ENCODE assay signal across 8 cellular contexts in the genomic region with DNA sequence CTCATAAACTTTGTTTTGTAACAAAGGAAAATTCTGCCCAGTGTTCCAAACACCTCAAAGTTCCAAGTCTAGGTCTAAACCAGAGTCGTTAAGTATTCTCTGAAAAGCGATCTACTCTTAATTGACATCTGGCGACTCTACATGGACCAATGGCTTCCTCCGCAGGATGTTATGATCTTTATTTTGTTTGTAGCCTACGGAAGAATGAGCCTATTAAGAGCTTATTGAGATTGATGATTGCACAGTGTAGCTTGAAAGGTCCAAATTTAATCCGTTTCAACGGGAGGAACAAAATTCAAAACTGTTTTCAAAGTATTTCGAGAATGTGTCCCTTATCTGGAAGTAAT.
DNase-seq lines count a peak whose midpoint lies in the region; FAIRE-seq and TF ChIP-seq lines count a peak whose summit lies in the region.

No MANE protein-coding gene starts in this region.

- in situ Hi-C loops in GM13977 (cut with MboI; ENCODE audit: low pct_unique_long_range_greater_than_20kb, low sequenced_read_pairs, unreplicated experiment) (no loop called here), G401 (cut with HindIII; ENCODE audit: low sequenced_read_pairs) (no loop called here)

- H3K9ac ChIP-seq in keratinocyte (ENCODE audit: control insufficient read depth, extremely low read depth, insufficient read depth, low read length) (peak overlapping the region; percentile 95), subcutaneous abdominal adipose tissue (ENCODE audit: low read length in 5 of 5) (peak overlapping the region; percentile 6 to 98 (median 93))

- H3K9me3 ChIP-seq in keratinocyte (ENCODE audit: control insufficient read depth, low read depth, low read length) (no peaks in the 10 kb centered on the region), subcutaneous abdominal adipose tissue (ENCODE audit: control insufficient read depth in 5 of 5, low read length in 5 of 5) (no peaks in the 10 kb centered on the region)

- H3K27ac ChIP-seq in adipose tissue (ENCODE audit: low read depth, low read length): peak overlapping the region; percentile 97
- H3K27ac ChIP-seq in keratinocyte (ENCODE audit: control insufficient read depth, insufficient read depth, low read length): peak overlapping the region; percentile 89
- H3K27ac ChIP-seq in subcutaneous abdominal adipose tissue (ENCODE audit: low read depth, low read length): peak overlapping the region; percentile 74

- H3K79me2 ChIP-seq in keratinocyte (ENCODE audit: control insufficient read depth, insufficient read depth, low read length): peaks cover 47% of the 10 kb centered on the region

- dilution Hi-C loops in keratinocyte (cut with MboI; ENCODE audit: extremely low pct_ligation_motif_present, low sequenced_read_pairs): no loop called here

- H3K4me2 ChIP-seq in keratinocyte (ENCODE audit: control insufficient read depth, extremely low read depth, insufficient read depth, low read depth, low read length): peak overlapping the region; percentile 95

- CTCF ChIA-PET in AG04449 (lab: Yijun Ruan, JAX): interaction anchor here (0.8 to 3.5 kb wide), 10 partner anchors 10 to 269 kb away, joined by 3 to 32 read pairs (median 4); a partner anchor contains a TSS

- no peak for TF ChIP-seq CTCF in AG04449 (IDR thresholded peaks at IDR 0.05; ENCODE audit: insufficient read depth, low read length, missing control alignments)
- no peak for TF ChIP-seq CTCF in GM13977 (IDR thresholded peaks at IDR 0.05; ENCODE audit: extremely low read depth, insufficient read depth, missing control alignments)
- no peak for TF ChIP-seq CTCF in keratinocyte (optimal IDR thresholded peaks at IDR 0.05 in 1 of 3, IDR thresholded peaks at IDR 0.05 in 1 of 3, conservative IDR thresholded peaks at IDR 0.05 in 1 of 3; ENCODE audit: extremely low read depth in 1 of 3, insufficient read depth in 2 of 3, low read length in 3 of 3)

- 0 to 1% (median 0%) methylated on average over 8 of the region's 8 CpGs for WGBS in adipose tissue, 3 donors

- no peaks in the 10 kb centered on the region for H4K20me1 ChIP-seq in keratinocyte (ENCODE audit: control insufficient read depth, extremely low read depth, insufficient read depth, low read length)

- FAIRE-seq in keratinocyte (lab: Jason Lieb, UNC): no peak

- POLR2A ChIA-PET in AG04449 (lab: Yijun Ruan, JAX): no interaction called here

- H3K36me3 ChIP-seq in keratinocyte (ENCODE audit: control insufficient read depth in 2 of 2, extremely low read depth in 1 of 2, insufficient read depth in 2 of 2, low read length in 2 of 2) (no peaks in the 10 kb centered on the region), subcutaneous abdominal adipose tissue (ENCODE audit: control insufficient read depth in 5 of 5, insufficient read depth in 5 of 5, low read length in 5 of 5) (no peaks in the 10 kb centered on the region)

- no peak for DNase-seq in AG04449 (ENCODE audit: low read depth, low spot score)
- DNase-seq in GM13977 (ENCODE audit: low spot score): peak; percentile 29
- DNase-seq in NCI-H2227 (lab: John Stamatoyannopoulos, UW; ENCODE audit: unreplicated experiment): peak; percentile 45
- no peak for DNase-seq in keratinocyte (ENCODE audit: low read depth, low spot score)
- DNase-seq in ecto neural progenitor cell (ENCODE audit: low spot score): no peak
- no peak for DNase-seq in G401 (ENCODE audit: low spot score)

- H2AFZ ChIP-seq in keratinocyte (ENCODE audit: control insufficient read depth, low read length): peak overlapping the region; percentile 90

- H3K4me1 ChIP-seq in keratinocyte (ENCODE audit: control insufficient read depth, extremely low read depth, insufficient read depth, low read length) (peaks cover 10% of the 10 kb centered on the region), subcutaneous abdominal adipose tissue (ENCODE audit: control insufficient read depth in 5 of 5, insufficient read depth in 5 of 5, low read length in 5 of 5) (peaks cover 6 to 41% (median 36%) of the 10 kb centered on the region in 5 donors)

- H3K27me3 ChIP-seq in keratinocyte (ENCODE audit: control insufficient read depth, extremely low read depth, insufficient read depth, low read length): no peaks in the 10 kb centered on the region
- peaks cover 0 to 2% (median 0%) of the 10 kb centered on the region in 5 donors for H3K27me3 ChIP-seq in subcutaneous abdominal adipose tissue (ENCODE audit: control insufficient read depth in 5 of 5, insufficient read depth in 4 of 5, low read length in 5 of 5)

- H3K9me1 ChIP-seq in keratinocyte (ENCODE audit: control insufficient read depth, extremely low read depth, insufficient read depth, low read length): no peaks in the 10 kb centered on the region

- H3K4me3 ChIP-seq in AG04449 (ENCODE audit: low read depth, low read length) (peak overlapping the region; percentile 93), keratinocyte (ENCODE audit: control insufficient read depth in 2 of 3, extremely low read depth in 1 of 3, insufficient read depth in 2 of 3, low read depth in 1 of 3, low read length in 3 of 3) (peak overlapping the region; percentile 71 to 95 (median 88)), subcutaneous abdominal adipose tissue (ENCODE audit: low read depth in 1 of 5, low read length in 5 of 5) (peak overlapping the region; percentile 67 to 92 (median 78))

Comparison
In these comparisons a context has a peak if more than half of its experiments do, and no peak if none do; other contexts are left out.
1. DNase-seq: peak in GM13977 (single experiment) and NCI-H2227 (single experiment); none in AG04449 (single experiment), keratinocyte (single experiment), ecto neural progenitor cell (single experiment) and G401 (single experiment).
2. Peak in every context shown above with its lines, with median percentiles within 50 percentile points of each other: H3K4me3 ChIP-seq and H3K27ac ChIP-seq.